Comparison of ENCODE assay signal across 25 cellular contexts in genomic region chr6:159501558-159501957, GRCh38.
A peak's percentile ranks its signal among the peaks of the same experiment; 100 is the strongest.
DNase-seq lines count a peak whose midpoint lies in the region; ATAC-seq, FAIRE-seq and TF ChIP-seq lines count a peak whose summit lies in the region.
"Had no signal": no experiment of that assay in that cellular context is flagged by ENCODE, and none has a peak within 500 bp of the region (broad histone marks: within the 10 kb centered on the region; RNA-seq: fewer than 3 reads in every experiment).

No MANE protein-coding gene starts in this region.

- H3K36me3 ChIP-seq in HepG2 (replicated peaks in 1 of 2; ENCODE audit: control insufficient read depth in 1 of 2, insufficient read depth in 2 of 2, low read length in 2 of 2) (no peaks in the 10 kb centered on the region), right lobe of liver (no peaks in the 10 kb centered on the region), OCI-LY7 (ENCODE audit: insufficient read depth, low read length) (no peaks in the 10 kb centered on the region), K562 (ENCODE audit: control insufficient read depth, insufficient read depth, low read length) (no peaks in the 10 kb centered on the region)
- H3K36me3 ChIP-seq: BE2C, BLaER1 had no signal

- no peak for FAIRE-seq in HepG2 (lab: Jason Lieb, UNC)
- no peak for FAIRE-seq in K562 (lab: Jason Lieb, UNC)
- FAIRE-seq: GM12878, GM12892, GM18507 had no signal

- POLR2A ChIA-PET in HepG2 (lab: Yijun Ruan, JAX) (no interaction called here), OCI-LY7 (lab: Charles Lee) (interaction anchor here (0.5 to 1.6 kb wide), 5 partner anchors 9 to 573 kb away, joined by 3 to 4 read pairs (median 3); no protein-coding TSS in a partner anchor), K562 (lab: Yijun Ruan, JAX) (no interaction called here)

- H3K4me3 ChIP-seq in HepG2 (replicated peaks in 1 of 3; ENCODE audit: insufficient read depth in 1 of 3, low read depth in 2 of 3, low read length in 3 of 3) (no peak overlapping the region), right lobe of liver (no peak overlapping the region), OCI-LY7 (ENCODE audit: low read depth, low read length, poor library complexity, severe bottlenecking) (no peak overlapping the region), K562 (no peak overlapping the region)
- H3K4me3 ChIP-seq: BLaER1, GM12878 had no signal

- H3K4me2 ChIP-seq in HepG2 (ENCODE audit: low read depth, low read length), result no peak overlapping the region
- no peak overlapping the region for H3K4me2 ChIP-seq in OCI-LY7 (ENCODE audit: low read length)
- no peak overlapping the region for H3K4me2 ChIP-seq in K562 (ENCODE audit: insufficient read depth, low read length)
- H3K4me2 ChIP-seq: BLaER1 had no signal

- H4K20me1 ChIP-seq in HepG2 (ENCODE audit: insufficient read depth, low read length) (no peaks in the 10 kb centered on the region), OCI-LY7 (ENCODE audit: insufficient read depth, low read length) (no peaks in the 10 kb centered on the region), K562 (replicated peaks; ENCODE audit: control insufficient read depth, insufficient read depth, low read length) (no peaks in the 10 kb centered on the region; the same call in 1 of the 2 replicates)
- H4K20me1 ChIP-seq: BLaER1 had no signal

- H3K9ac ChIP-seq in HepG2 (ENCODE audit: insufficient read depth, low read depth, low read length), result no peak overlapping the region
- H3K9ac ChIP-seq in K562 (ENCODE audit: insufficient read depth in 1 of 2, low read depth in 2 of 2, low read length in 2 of 2), result no peak overlapping the region
- H3K9ac ChIP-seq: BLaER1 had no signal

- TF ChIP-seq CTCF in HepG2 (CRISPR knock-in tag; IDR thresholded peaks at IDR 0.05) (no peak), right lobe of liver (IDR thresholded peaks at IDR 0.05) (no peak), OCI-LY7 (conservative IDR thresholded peaks at IDR 0.05; ENCODE audit: low read length) (no peak), K562 (IDR thresholded peaks at IDR 0.05 in 2 of 3, conservative IDR thresholded peaks at IDR 0.05 in 1 of 3; ENCODE audit: insufficient read depth in 2 of 3, low read depth in 1 of 3, low read length in 3 of 3) (no peak)

- no peaks in the 10 kb centered on the region for H3K79me2 ChIP-seq in HepG2 (ENCODE audit: insufficient read depth, low read length)
- no peaks in the 10 kb centered on the region for H3K79me2 ChIP-seq in OCI-LY7 (ENCODE audit: insufficient read depth, low read depth, low read length)
- no peaks in the 10 kb centered on the region for H3K79me2 ChIP-seq in K562 (ENCODE audit: control insufficient read depth, insufficient read depth, low read length)

- H2AFZ ChIP-seq in HepG2 (ENCODE audit: low read length) (no peak overlapping the region), OCI-LY7 (ENCODE audit: low read length) (peak overlapping the region; percentile 8; the same call in 1 of the 2 replicates), K562 (ENCODE audit: low read depth, low read length) (no peak overlapping the region)

- no peak for ATAC-seq in HepG2
- no peak for ATAC-seq in right lobe of liver
- ATAC-seq in K562, result no peak
- no peak for ATAC-seq in HG02642 (IDR thresholded peaks at IDR 0.05; ENCODE audit: poor library complexity, unreplicated experiment)
- ATAC-seq: GM12878 had no signal

- intact Hi-C loops in HepG2 (cut with micrococcal nuclease; ENCODE audit: unreplicated experiment), result no loop called here
- intact Hi-C loops in right lobe of liver (cut with DNase I), result no loop called here
- intact Hi-C loops in OCI-LY7 (cut with micrococcal nuclease; ENCODE audit: unreplicated experiment), result no loop called here
- intact Hi-C loops in K562 (cut with micrococcal nuclease), result no loop called here

- no peak overlapping the region for H3K27ac ChIP-seq in HepG2 (ENCODE audit: extremely low read length, insufficient read depth, low read length)
- no peak overlapping the region for H3K27ac ChIP-seq in right lobe of liver
- H3K27ac ChIP-seq in OCI-LY7 (ENCODE audit: low read depth, low read length, poor library complexity, severe bottlenecking), result no peak overlapping the region
- no peak overlapping the region for H3K27ac ChIP-seq in K562 (ENCODE audit: extremely low read depth, low read depth, low read length)
- H3K27ac ChIP-seq: 22Rv1, BLaER1 had no signal

- H3K9me3 ChIP-seq in HepG2 (ENCODE audit: low read length) (no peaks in the 10 kb centered on the region), right lobe of liver (no peaks in the 10 kb centered on the region), OCI-LY7 (ENCODE audit: low read length) (peaks cover 12% of the 10 kb centered on the region; the same call in 1 of the 2 replicates), K562 (replicated peaks; ENCODE audit: control insufficient read depth, insufficient read depth, low read depth, low read length) (0 out of 2 replicates have a peak, but pooled peaks cover 3% of the 10 kb centered on the region)
- H3K9me3 ChIP-seq: BE2C had no signal

- no peak for DNase-seq in HepG2 (ENCODE audit: low spot score)
- no peak for DNase-seq in right lobe of liver
- no peak for DNase-seq in OCI-LY7 (ENCODE audit: low spot score)
- no peak for DNase-seq in K562 (ENCODE audit: extremely low read depth in 1 of 4, low spot score in 3 of 4)
- DNase-seq in activated CD8-positive, alpha-beta memory T cell treated with anti-CD3 and anti-CD28 coated beads for 24 hours, result no peak
- DNase-seq: ACHN; BE2C; C1 segment of cervical spinal cord; CD4-positive, alpha-beta memory T cell; CD4-positive, CD25-positive, alpha-beta regulatory T cell; CD8-positive, alpha-beta memory T cell; COR-L47; DMS 273 treated with DMSO at 0.1 percent for 48 hours; DMS153; DMS53; DMS79; DND-41; EL; GDM1 had no signal

- H3K27me3 ChIP-seq in HepG2 (ENCODE audit: control insufficient read depth in 1 of 2, insufficient read depth in 2 of 2, low read length in 2 of 2), result peaks cover 2 to 16% of the 10 kb centered on the region in 2 experiments; a peak in 3 of 5 replicates
- no peaks in the 10 kb centered on the region for H3K27me3 ChIP-seq in right lobe of liver
- peaks cover 6 to 26% of the 10 kb centered on the region in 2 experiments; a peak in 4 of 5 replicates for H3K27me3 ChIP-seq in K562 (ENCODE audit: control insufficient read depth in 2 of 2, insufficient read depth in 2 of 2, low read length in 2 of 2)
- H3K27me3 ChIP-seq: BE2C, BLaER1 had no signal

- H3K4me1 ChIP-seq in HepG2 (ENCODE audit: insufficient read depth, low read length) (no peaks in the 10 kb centered on the region), right lobe of liver (no peaks in the 10 kb centered on the region), OCI-LY7 (ENCODE audit: insufficient read depth, low read length, poor library complexity, severe bottlenecking) (no peaks in the 10 kb centered on the region), K562 (replicated peaks in 1 of 2; ENCODE audit: control insufficient read depth in 2 of 2, insufficient read depth in 2 of 2, low read length in 2 of 2) (peaks cover 2 to 3% of the 10 kb centered on the region in 2 experiments; a peak in 2 of 5 replicates)
- H3K4me1 ChIP-seq: BE2C, BLaER1 had no signal

- H3K9me1 ChIP-seq in K562 (ENCODE audit: control insufficient read depth, insufficient read depth, low read length), result no peaks in the 10 kb centered on the region

- TF ChIP-seq EP300 in HepG2 (IDR thresholded peaks at IDR 0.05; ENCODE audit: low read depth in 2 of 2, low read length in 2 of 2), result no peak
- no peak for TF ChIP-seq EP300 in HepG2 (CRISPR knock-in tag; IDR thresholded peaks at IDR 0.05; ENCODE audit: borderline replicate concordance)
- TF ChIP-seq EP300 in K562 (IDR thresholded peaks at IDR 0.05; ENCODE audit: low read length), result no peak

- in situ Hi-C loops in HepG2 (cut with HindIII; ENCODE audit: extremely low pct_ligation_motif_present, low pct_unique_long_range_greater_than_20kb), result no loop called here
- in situ Hi-C loops in K562 (cut with MboI), result no loop called here

- TF ChIP-seq POLR2A in HepG2 (IDR thresholded peaks at IDR 0.05; ENCODE audit: insufficient read depth in 1 of 2, low read depth in 2 of 2, low read length in 2 of 2) (no peak), right lobe of liver (IDR thresholded peaks at IDR 0.05) (no peak), K562 (conservative IDR thresholded peaks at IDR 0.05) (no peak)

- no TSS peak for BruUV-seq in HepG2 (replicated peaks; lab: Mats Ljungman, UMichigan)
- BruUV-seq in OCI-LY7 (replicated peaks; lab: Mats Ljungman, UMichigan), result no TSS peak
- BruUV-seq in K562 (replicated peaks; lab: Mats Ljungman, UMichigan), result no TSS peak

- CTCF ChIA-PET in HepG2 (lab: Yijun Ruan, JAX; ENCODE audit: low intra/inter-chr PET ratio, low total read pairs), result no interaction called here
- CTCF ChIA-PET in OCI-LY7 (lab: Charles Lee; ENCODE audit: unreplicated experiment), result no interaction called here
- CTCF ChIA-PET in K562 (lab: Yijun Ruan, JAX; ENCODE audit: low intra/inter-chr PET ratio), result no interaction called here

- no peaks in the 10 kb centered on the region for H3K9me2 ChIP-seq in OCI-LY7 (ENCODE audit: insufficient read depth, low read length)

- no peak for TF ChIP-seq RAD21 in HepG2 (CRISPR knock-in tag; IDR thresholded peaks at IDR 0.05)
- no peak for TF ChIP-seq RAD21 in K562 (CRISPR knock-in tag; conservative IDR thresholded peaks at IDR 0.05 in 1 of 2, IDR thresholded peaks at IDR 0.05 in 1 of 2)

TF ChIP-seq in HepG2, 621 proteins besides CTCF, POLR2A, EP300 and RAD21:
- no peak for TF ChIP-seq HOXD1 (CRISPR knock-in tag; IDR thresholded peaks at IDR 0.05)
- TF ChIP-seq IKZF1 (IDR thresholded peaks at IDR 0.05), result no peak
- TF ChIP-seq KDM2A (CRISPR knock-in tag; IDR thresholded peaks at IDR 0.05; ENCODE audit: borderline replicate concordance, low read depth), result no peak
- peak; percentile 46 to 72; a peak in 3 of 4 replicates for TF ChIP-seq MAFK (conservative IDR thresholded peaks at IDR 0.05 in 1 of 2, IDR thresholded peaks at IDR 0.05 in 1 of 2; ENCODE audit: low read length in 2 of 2)
- peak; percentile 34; the same call in 1 of the 2 replicates for TF ChIP-seq MAFF (IDR thresholded peaks at IDR 0.05; ENCODE audit: low read depth, low read length)
- TF ChIP-seq PAWR (CRISPR knock-in tag; IDR thresholded peaks at IDR 0.05; ENCODE audit: borderline replicate concordance), result no peak
- no peak for TF ChIP-seq ZNF556 (CRISPR knock-in tag; IDR thresholded peaks at IDR 0.05; ENCODE audit: borderline replicate concordance)

TF ChIP-seq in K562, 482 proteins besides CTCF, POLR2A, EP300 and RAD21 (continues in another document):
- TF ChIP-seq PRMT5 (CRISPR knock-in tag; IDR thresholded peaks at IDR 0.05), result no peak
- no peak for TF ChIP-seq BHLHE40 (IDR thresholded peaks at IDR 0.05; ENCODE audit: low read length)
- no peak for TF ChIP-seq GATAD2A (IDR thresholded peaks at IDR 0.05)
- no peak for TF ChIP-seq MTA3 (IDR thresholded peaks at IDR 0.05; ENCODE audit: borderline replicate concordance)

Comparison
In these comparisons a context has a peak if more than half of its experiments do, and no peak if none do; other contexts are left out.
1. Of the 241 proteins assayed by ChIP-seq in both HepG2 and K562: peak only in HepG2: MAFF and MAFK; only in K562: MAFG; in both: none; in neither: 238.